In genomic region chr2:132943829-132944228, GRCh38 we compare ENCODE assay signal across 19 cellular contexts.
DNase-seq lines count a peak whose midpoint lies in the region; FAIRE-seq and TF ChIP-seq lines count a peak whose summit lies in the region.
"Had no signal": no experiment of that assay in that cellular context is flagged by ENCODE, and none has a peak within 500 bp of the region (broad histone marks: within the 10 kb centered on the region; RNA-seq: fewer than 3 reads in every experiment).

No MANE protein-coding gene starts in this region.

- H3K27me3 ChIP-seq in bronchial epithelial cell (ENCODE audit: control insufficient read depth, insufficient read depth, low read length) = no peaks in the 10 kb centered on the region
- H3K27me3 ChIP-seq: ascending aorta, gastrocnemius medialis, left lung, suprapubic skin had no signal

- H3K36me3 ChIP-seq in bronchial epithelial cell (ENCODE audit: control insufficient read depth, insufficient read depth, low read length) = no peaks in the 10 kb centered on the region
- H3K36me3 ChIP-seq: ascending aorta, gastrocnemius medialis, left lung, suprapubic skin had no signal

- DNase-seq in AG10803 (ENCODE audit: low read depth) = peak; percentile 1
- peak; percentile 31 for DNase-seq in EL
- no peak for DNase-seq in bronchial epithelial cell (ENCODE audit: low read depth)
- peak; percentile 26 for DNase-seq in kidney tubule cell (ENCODE audit: low spot score)
- DNase-seq in stimulated activated CD4-positive, alpha-beta T cell treated with anti-CD3 and anti-CD28 coated beads, Interleukin-2, amount 100 ng/mL, for 48 hours = no peak
- no peak for DNase-seq in NCI-H128 (lab: John Stamatoyannopoulos, UW; ENCODE audit: unreplicated experiment)
- DNase-seq in D341Med (ENCODE audit: low spot score) = no peak
- DNase-seq: activated CD4-positive, alpha-beta T cell treated with anti-CD3 and anti-CD28 coated beads, Interleukin-2, amount 10 ng/mL, durations not matched to agents 24 days and 14 days; activated naive CD4-positive, alpha-beta T cell treated with Interleukin-2 at 50 U/mL for 16 hours; gastrocnemius medialis; GDM1; left lung; NCI-H187 treated with DMSO at 0.1 percent for 48 hours; small intestine; stimulated activated CD4-positive, alpha-beta T cell treated with anti-CD3 and anti-CD28 coated beads, Interleukin-4, amount 100 ng/mL, for 4 hours had no signal

- H3K4me3 ChIP-seq in AG10803 (ENCODE audit: low read length) = no peak overlapping the region
- H3K4me3 ChIP-seq in bronchial epithelial cell (ENCODE audit: low read depth, low read length) = no peak overlapping the region
- H3K4me3 ChIP-seq: ascending aorta, coronary artery, gastrocnemius medialis, left lung, suprapubic skin had no signal

- peak; percentile 28 for FAIRE-seq in bronchial epithelial cell (lab: Jason Lieb, UNC)
- FAIRE-seq: GM19239, small intestine had no signal

- TF ChIP-seq CTCF in AG10803 (conservative IDR thresholded peaks at IDR 0.05; ENCODE audit: low read length) (no peak), bronchial epithelial cell (IDR thresholded peaks at IDR 0.05; ENCODE audit: insufficient read depth, low read length, severe bottlenecking) (no peak)

Comparison
In these comparisons a context has a peak if more than half of its experiments do, and no peak if none do; other contexts are left out.
1. DNase-seq: peak in AG10803 (single experiment), EL (single experiment) and kidney tubule cell (single experiment); none in bronchial epithelial cell (single experiment), stimulated activated CD4-positive, alpha-beta T cell treated with anti-CD3 and anti-CD28 coated beads, Interleukin-2, amount 100 ng/mL, for 48 hours (0 of 2), NCI-H128 (single experiment) and D341Med (single experiment).